Comparison of ENCODE assay signal across 14 cellular contexts in genomic region chr11:93645938-93646337, GRCh38. TPM values are rescaled to one million over a fixed set of nuclear protein-coding genes. Genes with fewer than 3 reads are reported as not detected.
DNase-seq lines count a peak whose midpoint lies in the region; ATAC-seq and TF ChIP-seq lines count a peak whose summit lies in the region.
"Had no signal": no experiment of that assay in that cellular context is flagged by ENCODE, and none has a peak within 500 bp of the region (broad histone marks: within the 10 kb centered on the region; RNA-seq: fewer than 3 reads in every experiment).

No MANE protein-coding gene starts in this region.

- peak overlapping the region; percentile 46 for H3K4me2 ChIP-seq in OCI-LY3 (ENCODE audit: low read length)

- POLR2A ChIA-PET in activated CD4-positive, alpha-beta T cell treated with anti-CD3 and anti-CD28 coated beads, Interleukin-2, amount 10 ng/mL, durations not matched to agents 7 days and 5 days (lab: Charles Lee), result interaction anchor here (0.6 kb wide), 1 partner anchor 22 kb away, joined by 3 read pairs; no protein-coding TSS in a partner anchor

- no peak overlapping the region for H3K4me3 Mint-ChIP-seq in activated CD4-positive, alpha-beta T cell treated with anti-CD3 and anti-CD28 coated beads, Interleukin-2, amount 10 ng/mL, durations not matched to agents 7 days and 5 days
- no peak overlapping the region for H3K4me3 Mint-ChIP-seq in activated T-helper 1 cell treated with anti-CD3 and anti-CD28 coated beads, Interleukin-12 subunit alpha, Interleukin-12 subunit beta, Interleukin-2, Interleukin-4 antibody, amounts not matched to agents 30 ng/mL and 10 ng/mL and 1 ng/mL, durations not matched to agents 14 hours and 24 hours and 36 hours

- H3K36me3 ChIP-seq in OCI-LY3 (replicated peaks; ENCODE audit: low read depth, low read length), result no peaks in the 10 kb centered on the region

- no peaks in the 10 kb centered on the region for H3K36me3 Mint-ChIP-seq in activated CD4-positive, alpha-beta T cell treated with anti-CD3 and anti-CD28 coated beads, Interleukin-2, amount 10 ng/mL, durations not matched to agents 7 days and 5 days (ENCODE audit: low read depth)
- H3K36me3 Mint-ChIP-seq in activated T-helper 1 cell treated with anti-CD3 and anti-CD28 coated beads, Interleukin-12 subunit alpha, Interleukin-12 subunit beta, Interleukin-2, Interleukin-4 antibody, amounts not matched to agents 30 ng/mL and 10 ng/mL and 1 ng/mL, durations not matched to agents 14 hours and 24 hours and 36 hours (ENCODE audit: low read depth), result no peaks in the 10 kb centered on the region
- H3K36me3 Mint-ChIP-seq: CD8-positive, alpha-beta T cell had no signal

- H3K27ac ChIP-seq in OCI-LY3 (ENCODE audit: low read length), result peak overlapping the region; percentile 43
- H3K27ac ChIP-seq: GM23248 had no signal

- H3K9ac ChIP-seq in OCI-LY3 (ENCODE audit: low read length), result peak overlapping the region; percentile 1; the same call in 1 of the 2 replicates

- H4K20me1 ChIP-seq in OCI-LY3 (ENCODE audit: insufficient read depth, low read length), result no peaks in the 10 kb centered on the region

- no peaks in the 10 kb centered on the region for H3K9me3 ChIP-seq in OCI-LY3 (ENCODE audit: insufficient read depth, low read length)

- H3K4me3 ChIP-seq in OCI-LY3 (ENCODE audit: low read length), result no peak overlapping the region

- H3K9me3 Mint-ChIP-seq in activated CD4-positive, alpha-beta T cell treated with anti-CD3 and anti-CD28 coated beads, Interleukin-2, amount 10 ng/mL, durations not matched to agents 7 days and 5 days, result no peaks in the 10 kb centered on the region
- H3K9me3 Mint-ChIP-seq in activated T-helper 1 cell treated with anti-CD3 and anti-CD28 coated beads, Interleukin-12 subunit alpha, Interleukin-12 subunit beta, Interleukin-2, Interleukin-4 antibody, amounts not matched to agents 30 ng/mL and 10 ng/mL and 1 ng/mL, durations not matched to agents 14 hours and 24 hours and 36 hours, result no peaks in the 10 kb centered on the region
- H3K9me3 Mint-ChIP-seq: CD8-positive, alpha-beta T cell had no signal

- CTCF ChIA-PET in activated CD4-positive, alpha-beta T cell treated with anti-CD3 and anti-CD28 coated beads, Interleukin-2, amount 10 ng/mL, durations not matched to agents 7 days and 5 days (lab: Charles Lee), result interaction anchor here (0.7 to 0.9 kb wide), 2 partner anchors 9 to 411 kb away, joined by 3 read pairs; no protein-coding TSS in a partner anchor

- peak overlapping the region; percentile 43 for H3K27ac Mint-ChIP-seq in activated CD4-positive, alpha-beta T cell treated with anti-CD3 and anti-CD28 coated beads, Interleukin-2, amount 10 ng/mL, durations not matched to agents 7 days and 5 days
- H3K27ac Mint-ChIP-seq in activated T-helper 1 cell treated with anti-CD3 and anti-CD28 coated beads, Interleukin-12 subunit alpha, Interleukin-12 subunit beta, Interleukin-2, Interleukin-4 antibody, amounts not matched to agents 30 ng/mL and 10 ng/mL and 1 ng/mL, durations not matched to agents 14 hours and 24 hours and 36 hours, result peak overlapping the region; percentile 36

- H3K4me1 ChIP-seq in OCI-LY3 (ENCODE audit: low read length), result peaks cover 31% of the 10 kb centered on the region

- no peak for DNase-seq in activated CD4-positive, alpha-beta T cell treated with anti-CD3 and anti-CD28 coated beads, Interleukin-2, amount 10 ng/mL, durations not matched to agents 7 days and 5 days
- no peak for DNase-seq in activated CD4-positive, alpha-beta T cell treated with anti-CD3 and anti-CD28 coated beads, Interleukin-2, amount 50 U/mL, for 4 hours
- DNase-seq in activated T-helper 1 cell treated with anti-CD3 and anti-CD28 coated beads, Interleukin-12 subunit alpha, Interleukin-12 subunit beta, Interleukin-2, Interleukin-4 antibody, amounts not matched to agents 30 ng/mL and 10 ng/mL and 1 ng/mL, durations not matched to agents 14 hours and 24 hours and 36 hours (ENCODE audit: low spot score), result no peak
- DNase-seq: 8988T, C1 segment of cervical spinal cord, COR-L47, DMS79 treated with DMSO at 0.1 percent for 48 hours had no signal

- H3K27me3 ChIP-seq in OCI-LY3 (ENCODE audit: low read depth, low read length), result no peaks in the 10 kb centered on the region

- H2AFZ ChIP-seq in OCI-LY3 (ENCODE audit: low read depth, low read length), result 0 out of 2 replicates have a peak overlapping the region, but pooled peaks have one; percentile 16

- TF ChIP-seq CTCF in OCI-LY3 (IDR thresholded peaks at IDR 0.05; ENCODE audit: low read depth, low read length), result no peak

- peaks cover 13% of the 10 kb centered on the region for H3K4me1 Mint-ChIP-seq in activated CD4-positive, alpha-beta T cell treated with anti-CD3 and anti-CD28 coated beads, Interleukin-2, amount 10 ng/mL, durations not matched to agents 7 days and 5 days
- H3K4me1 Mint-ChIP-seq in activated T-helper 1 cell treated with anti-CD3 and anti-CD28 coated beads, Interleukin-12 subunit alpha, Interleukin-12 subunit beta, Interleukin-2, Interleukin-4 antibody, amounts not matched to agents 30 ng/mL and 10 ng/mL and 1 ng/mL, durations not matched to agents 14 hours and 24 hours and 36 hours (ENCODE audit: low read depth), result peaks cover 8% of the 10 kb centered on the region

- ATAC-seq in HG02852 (IDR thresholded peaks at IDR 0.05; ENCODE audit: unreplicated experiment) (no peak), GM18858 (IDR thresholded peaks at IDR 0.05; ENCODE audit: unreplicated experiment) (no peak), HG02840 (IDR thresholded peaks at IDR 0.05; ENCODE audit: low FRiP score, unreplicated experiment) (no peak)
- ATAC-seq: HCT116 had no signal

- H3K79me2 ChIP-seq in OCI-LY3 (ENCODE audit: low read length), result no peaks in the 10 kb centered on the region

- intact Hi-C loops in activated T-helper 1 cell treated with anti-CD3 and anti-CD28 coated beads, Interleukin-12 subunit alpha, Interleukin-12 subunit beta, Interleukin-2, Interleukin-4 antibody, amounts not matched to agents 30 ng/mL and 10 ng/mL and 1 ng/mL, durations not matched to agents 14 hours and 24 hours and 36 hours (cut with micrococcal nuclease), result no loop called here

- H3K27me3 Mint-ChIP-seq in activated CD4-positive, alpha-beta T cell treated with anti-CD3 and anti-CD28 coated beads, Interleukin-2, amount 10 ng/mL, durations not matched to agents 7 days and 5 days, result peaks cover 12% of the 10 kb centered on the region
- H3K27me3 Mint-ChIP-seq in activated T-helper 1 cell treated with anti-CD3 and anti-CD28 coated beads, Interleukin-12 subunit alpha, Interleukin-12 subunit beta, Interleukin-2, Interleukin-4 antibody, amounts not matched to agents 30 ng/mL and 10 ng/mL and 1 ng/mL, durations not matched to agents 14 hours and 24 hours and 36 hours (ENCODE audit: insufficient read depth), result peaks cover 12% of the 10 kb centered on the region

RNA-seq across cellular contexts. Expression of gene CEP295, which starts 15.5 kb away (rescaled TPM):
- 10 to 100 TPM; 31.8 to 35.5 TPM for total RNA-seq in activated CD4-positive, alpha-beta T cell treated with anti-CD3 and anti-CD28 coated beads, Interleukin-2, amount 10 ng/mL, durations not matched to agents 7 days and 5 days
- 29.4 and 29.7 TPM in 2 replicates for total RNA-seq in activated T-helper 1 cell treated with anti-CD3 and anti-CD28 coated beads, Interleukin-12 subunit alpha, Interleukin-12 subunit beta, Interleukin-2, Interleukin-4 antibody, amounts not matched to agents 30 ng/mL and 10 ng/mL and 1 ng/mL, durations not matched to agents 14 hours and 24 hours and 36 hours
